In the genomic region with DNA sequence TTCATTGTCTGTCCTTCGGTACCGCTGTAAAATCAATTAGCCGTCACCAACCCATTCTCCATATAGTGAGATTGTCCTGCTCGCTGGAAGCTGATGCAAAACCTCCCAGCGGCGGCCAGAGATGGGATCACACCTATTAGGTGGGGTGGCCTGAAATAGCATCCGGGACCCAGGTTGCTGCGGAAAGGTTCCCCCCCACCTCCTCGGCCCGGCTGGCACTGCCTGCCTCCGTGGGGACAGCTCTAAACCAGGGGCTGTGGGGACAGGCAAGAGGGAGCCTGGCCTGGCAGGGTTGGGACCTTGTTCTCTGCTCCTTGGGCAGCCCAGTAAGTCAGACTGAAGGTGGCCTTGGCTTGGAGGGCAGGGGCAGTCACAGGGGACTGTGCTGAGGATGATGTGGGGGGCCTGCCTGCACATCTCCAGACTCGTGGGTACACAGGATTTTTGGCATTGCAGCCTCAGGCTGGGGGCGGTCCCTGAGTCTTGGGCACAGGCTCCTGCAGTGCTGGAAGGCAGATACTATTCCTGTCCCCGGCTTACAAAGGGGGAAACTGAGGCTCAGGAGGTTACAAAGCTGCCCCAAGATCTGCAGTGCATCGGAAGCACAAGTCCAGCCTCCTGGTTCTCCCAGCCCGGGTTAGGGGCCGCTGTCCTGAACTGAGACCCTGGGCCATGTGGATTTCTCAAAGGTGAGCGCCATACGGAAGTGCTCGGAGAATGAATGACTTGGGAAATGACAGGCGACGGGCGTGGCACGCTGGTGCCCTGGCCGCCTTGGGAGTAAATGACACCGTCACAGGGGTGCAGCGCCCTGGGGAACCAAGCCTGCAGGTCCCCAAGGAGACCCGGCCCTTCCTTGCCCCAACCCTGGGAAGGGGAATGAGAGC, we compare ENCODE assay signal across 1 cellular context.
TF ChIP-seq lines count a peak whose summit lies in the region.

No MANE protein-coding gene starts in this region.

TF ChIP-seq in H1, 55 proteins besides CTCF, POLR2A, EP300 and RAD21 (continued from another document):
- no peak for TF ChIP-seq SIRT6 (IDR thresholded peaks at IDR 0.05; ENCODE audit: low read length)
- TF ChIP-seq NANOG (IDR thresholded peaks at IDR 0.05; ENCODE audit: insufficient read depth, low read depth, low read length, poor library complexity, severe bottlenecking) = no peak
- TF ChIP-seq KDM5A (IDR thresholded peaks at IDR 0.05; ENCODE audit: low read length) = no peak
- no peak for TF ChIP-seq CHD1 (IDR thresholded peaks at IDR 0.05; ENCODE audit: low read depth, low read length)
- TF ChIP-seq CHD2 (IDR thresholded peaks at IDR 0.05; ENCODE audit: low read length) = no peak
- no peak for TF ChIP-seq POLR2AphosphoS5 (IDR thresholded peaks at IDR 0.05; ENCODE audit: low read depth, low read length)
- TF ChIP-seq SRF (IDR thresholded peaks at IDR 0.05; ENCODE audit: low read depth, low read length) = no peak
- TF ChIP-seq TBP (IDR thresholded peaks at IDR 0.05; ENCODE audit: low read depth, low read length) = no peak
- TF ChIP-seq, protein P1, sequence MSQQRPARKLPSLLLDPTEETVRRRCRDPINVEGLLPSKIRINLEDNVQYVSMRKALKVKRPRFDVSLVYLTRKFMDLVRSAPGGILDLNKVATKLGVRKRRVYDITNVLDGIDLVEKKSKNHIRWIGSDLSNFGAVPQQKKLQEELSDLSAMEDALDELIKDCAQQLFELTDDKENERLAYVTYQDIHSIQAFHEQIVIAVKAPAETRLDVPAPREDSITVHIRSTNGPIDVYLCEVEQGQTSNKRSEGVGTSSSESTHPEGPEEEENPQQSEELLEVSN (IDR thresholded peaks at IDR 0.05) = no peak
- TF ChIP-seq SP4 (IDR thresholded peaks at IDR 0.05; ENCODE audit: low read length) = no peak
